Comparison of ENCODE assay signal across 1 cellular context in the genomic region with DNA sequence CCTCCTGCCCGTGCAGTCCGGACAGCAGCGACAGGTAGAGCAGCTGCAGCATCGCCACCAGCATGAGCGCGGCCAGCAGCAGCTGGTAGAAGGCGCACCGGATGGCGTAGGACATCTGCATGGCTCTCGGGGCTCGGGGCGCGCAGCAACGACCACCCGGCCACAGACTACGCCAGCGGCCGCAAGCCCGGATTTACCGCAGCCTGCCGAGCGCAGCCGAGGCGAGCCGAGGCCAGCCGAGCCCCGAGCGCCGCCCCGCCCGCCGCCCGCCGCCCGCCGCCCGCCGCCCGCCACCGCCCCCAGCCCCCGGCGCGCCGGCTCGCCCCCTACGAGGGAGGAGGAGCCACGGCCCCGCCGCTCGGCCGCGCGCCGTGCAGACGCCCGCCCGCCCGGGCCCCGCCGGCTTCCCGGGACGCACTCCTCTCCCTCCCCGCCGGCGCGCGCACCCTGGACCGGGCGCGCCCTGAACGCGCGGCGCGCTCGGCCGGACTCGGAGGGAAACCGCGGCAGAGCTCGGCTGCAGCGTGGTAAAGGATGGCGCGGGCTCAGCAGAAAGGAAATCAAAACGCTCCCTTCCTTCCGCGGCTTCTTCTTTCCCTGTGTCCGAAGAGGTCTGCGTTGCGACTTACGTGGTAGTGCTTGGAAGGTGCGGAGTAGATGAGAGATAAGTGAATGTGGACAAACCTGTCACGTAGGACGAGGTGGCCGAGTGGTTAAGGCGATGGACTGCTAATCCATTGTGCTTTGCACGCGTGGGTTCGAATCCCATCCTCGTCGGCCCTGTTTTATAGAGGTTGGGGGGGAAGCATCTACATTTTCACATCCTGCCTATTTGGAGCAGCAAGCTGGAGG.
TF ChIP-seq lines count a peak whose summit lies in the region.

Gene B4GAT1 (minus strand): TSS at position 205 of the 852 bp plus-strand sequence. CDS start 84 bp downstream, at position 121.

TF ChIP-seq in WTC11, 78 proteins besides CTCF, POLR2A, EP300 and RAD21 (continued from another document):
- TF ChIP-seq, protein P1, sequence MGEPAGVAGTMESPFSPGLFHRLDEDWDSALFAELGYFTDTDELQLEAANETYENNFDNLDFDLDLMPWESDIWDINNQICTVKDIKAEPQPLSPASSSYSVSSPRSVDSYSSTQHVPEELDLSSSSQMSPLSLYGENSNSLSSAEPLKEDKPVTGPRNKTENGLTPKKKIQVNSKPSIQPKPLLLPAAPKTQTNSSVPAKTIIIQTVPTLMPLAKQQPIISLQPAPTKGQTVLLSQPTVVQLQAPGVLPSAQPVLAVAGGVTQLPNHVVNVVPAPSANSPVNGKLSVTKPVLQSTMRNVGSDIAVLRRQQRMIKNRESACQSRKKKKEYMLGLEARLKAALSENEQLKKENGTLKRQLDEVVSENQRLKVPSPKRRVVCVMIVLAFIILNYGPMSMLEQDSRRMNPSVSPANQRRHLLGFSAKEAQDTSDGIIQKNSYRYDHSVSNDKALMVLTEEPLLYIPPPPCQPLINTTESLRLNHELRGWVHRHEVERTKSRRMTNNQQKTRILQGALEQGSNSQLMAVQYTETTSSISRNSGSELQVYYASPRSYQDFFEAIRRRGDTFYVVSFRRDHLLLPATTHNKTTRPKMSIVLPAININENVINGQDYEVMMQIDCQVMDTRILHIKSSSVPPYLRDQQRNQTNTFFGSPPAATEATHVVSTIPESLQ (CRISPR knock-in tag; IDR thresholded peaks at IDR 0.05), result no peak
- TF ChIP-seq HMGA2 (CRISPR knock-in tag; IDR thresholded peaks at IDR 0.05) (0 out of 2 replicates have a peak, but pooled peaks have one; percentile 22), GABPB1 (CRISPR knock-in tag; IDR thresholded peaks at IDR 0.05) (peak; percentile 44; the same call in 1 of the 2 replicates), ZNF317 (CRISPR knock-in tag; IDR thresholded peaks at IDR 0.05; ENCODE audit: borderline replicate concordance, low read depth) (peak; percentile 38; the same call in 1 of the 2 replicates), ZBTB21 (CRISPR knock-in tag; IDR thresholded peaks at IDR 0.05; ENCODE audit: borderline replicate concordance) (no peak), EMX1 (CRISPR knock-in tag; IDR thresholded peaks at IDR 0.05) (0 out of 2 replicates have a peak, but pooled peaks have one; percentile 65), SMAD4 (CRISPR knock-in tag; IDR thresholded peaks at IDR 0.05) (no peak), HMGXB4 (CRISPR knock-in tag; IDR thresholded peaks at IDR 0.05) (peak; percentile 96), CREB1 (CRISPR knock-in tag; IDR thresholded peaks at IDR 0.05) (no peak), GRHL2 (CRISPR knock-in tag; IDR thresholded peaks at IDR 0.05; ENCODE audit: insufficient replicate concordance, severe bottlenecking) (no peak), TP53 (CRISPR knock-in tag; IDR thresholded peaks at IDR 0.05) (0 out of 2 replicates have a peak, but pooled peaks have one; percentile 16), GTF2I (CRISPR knock-in tag; conservative IDR thresholded peaks at IDR 0.05) (no peak), SP1 (CRISPR knock-in tag; conservative IDR thresholded peaks at IDR 0.05) (0 out of 2 replicates have a peak, but pooled peaks have one; percentile 27), ESRRA (CRISPR knock-in tag; IDR thresholded peaks at IDR 0.05; ENCODE audit: borderline replicate concordance) (no peak), NFYB (CRISPR knock-in tag; conservative IDR thresholded peaks at IDR 0.05; ENCODE audit: low read depth) (0 out of 2 replicates have a peak, but pooled peaks have one; percentile 14), ELF4 (CRISPR knock-in tag; IDR thresholded peaks at IDR 0.05; ENCODE audit: low read depth) (0 out of 2 replicates have a peak, but pooled peaks have one; percentile 39), FOXK1 (CRISPR knock-in tag; IDR thresholded peaks at IDR 0.05) (peak; percentile 55; the same call in 1 of the 2 replicates), ZNF423 (CRISPR knock-in tag; IDR thresholded peaks at IDR 0.05) (0 out of 2 replicates have a peak, but pooled peaks have one; percentile 10), CREM (CRISPR knock-in tag; IDR thresholded peaks at IDR 0.05) (0 out of 2 replicates have a peak, but pooled peaks have one; percentile 56), ETV6 (CRISPR knock-in tag; IDR thresholded peaks at IDR 0.05) (peak; percentile 68; the same call in 1 of the 2 replicates), NR3C1 (CRISPR knock-in tag; conservative IDR thresholded peaks at IDR 0.05; ENCODE audit: low read depth) (no peak)
- TF ChIP-seq, protein P2, sequence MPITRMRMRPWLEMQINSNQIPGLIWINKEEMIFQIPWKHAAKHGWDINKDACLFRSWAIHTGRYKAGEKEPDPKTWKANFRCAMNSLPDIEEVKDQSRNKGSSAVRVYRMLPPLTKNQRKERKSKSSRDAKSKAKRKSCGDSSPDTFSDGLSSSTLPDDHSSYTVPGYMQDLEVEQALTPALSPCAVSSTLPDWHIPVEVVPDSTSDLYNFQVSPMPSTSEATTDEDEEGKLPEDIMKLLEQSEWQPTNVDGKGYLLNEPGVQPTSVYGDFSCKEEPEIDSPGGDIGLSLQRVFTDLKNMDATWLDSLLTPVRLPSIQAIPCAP (CRISPR knock-in tag; IDR thresholded peaks at IDR 0.05), result peak; percentile 72; the same call in 1 of the 2 replicates
- TF ChIP-seq, protein P3, sequence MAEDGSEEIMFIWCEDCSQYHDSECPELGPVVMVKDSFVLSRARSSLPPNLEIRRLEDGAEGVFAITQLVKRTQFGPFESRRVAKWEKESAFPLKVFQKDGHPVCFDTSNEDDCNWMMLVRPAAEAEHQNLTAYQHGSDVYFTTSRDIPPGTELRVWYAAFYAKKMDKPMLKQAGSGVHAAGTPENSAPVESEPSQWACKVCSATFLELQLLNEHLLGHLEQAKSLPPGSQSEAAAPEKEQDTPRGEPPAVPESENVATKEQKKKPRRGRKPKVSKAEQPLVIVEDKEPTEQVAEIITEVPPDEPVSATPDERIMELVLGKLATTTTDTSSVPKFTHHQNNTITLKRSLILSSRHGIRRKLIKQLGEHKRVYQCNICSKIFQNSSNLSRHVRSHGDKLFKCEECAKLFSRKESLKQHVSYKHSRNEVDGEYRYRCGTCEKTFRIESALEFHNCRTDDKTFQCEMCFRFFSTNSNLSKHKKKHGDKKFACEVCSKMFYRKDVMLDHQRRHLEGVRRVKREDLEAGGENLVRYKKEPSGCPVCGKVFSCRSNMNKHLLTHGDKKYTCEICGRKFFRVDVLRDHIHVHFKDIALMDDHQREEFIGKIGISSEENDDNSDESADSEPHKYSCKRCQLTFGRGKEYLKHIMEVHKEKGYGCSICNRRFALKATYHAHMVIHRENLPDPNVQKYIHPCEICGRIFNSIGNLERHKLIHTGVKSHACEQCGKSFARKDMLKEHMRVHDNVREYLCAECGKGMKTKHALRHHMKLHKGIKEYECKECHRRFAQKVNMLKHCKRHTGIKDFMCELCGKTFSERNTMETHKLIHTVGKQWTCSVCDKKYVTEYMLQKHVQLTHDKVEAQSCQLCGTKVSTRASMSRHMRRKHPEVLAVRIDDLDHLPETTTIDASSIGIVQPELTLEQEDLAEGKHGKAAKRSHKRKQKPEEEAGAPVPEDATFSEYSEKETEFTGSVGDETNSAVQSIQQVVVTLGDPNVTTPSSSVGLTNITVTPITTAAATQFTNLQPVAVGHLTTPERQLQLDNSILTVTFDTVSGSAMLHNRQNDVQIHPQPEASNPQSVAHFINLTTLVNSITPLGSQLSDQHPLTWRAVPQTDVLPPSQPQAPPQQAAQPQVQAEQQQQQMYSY (CRISPR knock-in tag; IDR thresholded peaks at IDR 0.05), result 0 out of 2 replicates have a peak, but pooled peaks have one; percentile 32
- TF ChIP-seq, protein P4, sequence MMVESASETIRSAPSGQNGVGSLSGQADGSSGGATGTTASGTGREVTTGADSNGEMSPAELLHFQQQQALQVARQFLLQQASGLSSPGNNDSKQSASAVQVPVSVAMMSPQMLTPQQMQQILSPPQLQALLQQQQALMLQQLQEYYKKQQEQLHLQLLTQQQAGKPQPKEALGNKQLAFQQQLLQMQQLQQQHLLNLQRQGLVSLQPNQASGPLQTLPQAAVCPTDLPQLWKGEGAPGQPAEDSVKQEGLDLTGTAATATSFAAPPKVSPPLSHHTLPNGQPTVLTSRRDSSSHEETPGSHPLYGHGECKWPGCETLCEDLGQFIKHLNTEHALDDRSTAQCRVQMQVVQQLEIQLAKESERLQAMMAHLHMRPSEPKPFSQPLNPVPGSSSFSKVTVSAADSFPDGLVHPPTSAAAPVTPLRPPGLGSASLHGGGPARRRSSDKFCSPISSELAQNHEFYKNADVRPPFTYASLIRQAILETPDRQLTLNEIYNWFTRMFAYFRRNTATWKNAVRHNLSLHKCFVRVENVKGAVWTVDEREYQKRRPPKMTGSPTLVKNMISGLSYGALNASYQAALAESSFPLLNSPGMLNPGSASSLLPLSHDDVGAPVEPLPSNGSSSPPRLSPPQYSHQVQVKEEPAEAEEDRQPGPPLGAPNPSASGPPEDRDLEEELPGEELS (CRISPR knock-in tag; IDR thresholded peaks at IDR 0.05), result peak; percentile 58; the same call in 1 of the 2 replicates
- TF ChIP-seq, protein P5, sequence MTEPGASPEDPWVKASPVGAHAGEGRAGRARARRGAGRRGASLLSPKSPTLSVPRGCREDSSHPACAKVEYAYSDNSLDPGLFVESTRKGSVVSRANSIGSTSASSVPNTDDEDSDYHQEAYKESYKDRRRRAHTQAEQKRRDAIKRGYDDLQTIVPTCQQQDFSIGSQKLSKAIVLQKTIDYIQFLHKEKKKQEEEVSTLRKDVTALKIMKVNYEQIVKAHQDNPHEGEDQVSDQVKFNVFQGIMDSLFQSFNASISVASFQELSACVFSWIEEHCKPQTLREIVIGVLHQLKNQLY (CRISPR knock-in tag; IDR thresholded peaks at IDR 0.05), result 0 out of 2 replicates have a peak, but pooled peaks have one; percentile 63
